8 cellular contexts compared by ENCODE assay signal in the genomic region with DNA sequence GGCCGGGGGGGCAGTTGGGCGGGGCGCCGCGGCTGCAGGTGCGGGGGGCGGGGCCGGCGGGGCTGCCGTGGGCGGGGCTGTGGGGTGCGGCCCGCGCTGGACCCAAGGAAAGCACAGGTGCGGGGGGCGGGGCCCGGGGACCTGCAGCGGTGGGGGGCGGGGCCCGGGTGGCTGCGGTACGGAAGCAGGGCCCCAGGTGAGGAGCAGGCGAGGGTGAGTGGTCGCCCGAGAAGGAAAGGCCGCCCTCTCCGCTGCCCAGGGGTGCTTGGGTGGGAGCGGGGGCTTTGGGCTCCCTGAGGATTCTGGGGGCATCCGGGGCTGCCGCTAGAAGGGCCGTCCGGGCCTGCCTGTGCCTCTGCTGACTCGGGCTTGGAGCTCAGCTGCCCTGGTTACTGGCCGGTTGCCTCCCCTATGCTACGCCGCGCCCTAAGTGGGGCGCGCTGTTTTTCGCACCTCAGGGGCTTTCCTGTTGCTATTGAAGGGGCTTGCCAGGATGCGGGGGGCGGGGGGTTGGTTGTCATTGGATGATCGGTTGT. TPM values are rescaled to one million over a fixed set of nuclear protein-coding genes. Genes with fewer than 3 reads are reported as not detected.
DNase-seq lines count a peak whose midpoint lies in the region; ATAC-seq, FAIRE-seq and TF ChIP-seq lines count a peak whose summit lies in the region.

No MANE protein-coding gene starts in this region.

- peak; percentile 22 for DNase-seq in NCI-H1092 treated with DMSO at 0.1 percent for 48 hours (lab: John Stamatoyannopoulos, UW)
- no peak for DNase-seq in NCI-H1092 (lab: John Stamatoyannopoulos, UW)
- peak; percentile 17 for DNase-seq in NCI-H146 treated with DMSO at 0.1 percent for 48 hours (lab: John Stamatoyannopoulos, UW; ENCODE audit: unreplicated experiment)
- DNase-seq in activated T-helper 9 cell treated with anti-CD3 and anti-CD28 coated beads, Interleukin-2, amount 50 U/mL, for 16 hours (ENCODE audit: low read depth): peak; percentile 38
- peak in 1 of 2 donors; percentile 41 for DNase-seq in cardiac muscle cell (ENCODE audit: low read depth in 1 of 2, low spot score in 1 of 2)
- peak; percentile 65 for DNase-seq in retina
- DNase-seq in D721Med (ENCODE audit: insufficient read length, low spot score): no peak

- TF ChIP-seq CTCF in cardiac muscle cell (IDR thresholded peaks at IDR 0.05; ENCODE audit: low read depth, low read length): no peak
- no peak for TF ChIP-seq CTCF in D721Med (IDR thresholded peaks at IDR 0.05; ENCODE audit: insufficient read depth, missing control alignments)

- no peaks in the 10 kb centered on the region for H3K9me3 ChIP-seq in cardiac muscle cell (ENCODE audit: low read depth)

- H3K4me1 ChIP-seq in cardiac muscle cell (ENCODE audit: low read depth): peaks cover 3% of the 10 kb centered on the region

- peaks cover 38% of the 10 kb centered on the region for H3K27me3 ChIP-seq in cardiac muscle cell

- no peak for FAIRE-seq in D721Med (lab: Jason Lieb, UNC)

- no peaks in the 10 kb centered on the region for H3K36me3 ChIP-seq in cardiac muscle cell

- no peak for ATAC-seq in GM21528 (IDR thresholded peaks at IDR 0.05; ENCODE audit: low FRiP score, unreplicated experiment)

- H3K27ac ChIP-seq in cardiac muscle cell: no peak overlapping the region

- H3K4me3 ChIP-seq in cardiac muscle cell: peak overlapping the region; percentile 69

RNA-seq across cellular contexts. Expression of a gene that starts 0.8 kb away (rescaled TPM):
- 16.1 and 18.1 TPM in 2 replicates for total RNA-seq in cardiac muscle cell
- 14.1 and 15.7 TPM in 2 replicates for polyA plus RNA-seq in cardiac muscle cell

RNA-seq across cellular contexts. Expression of a gene that starts 54.9 kb away (rescaled TPM):
- 10.9 and 13.0 TPM in 2 replicates for total RNA-seq in cardiac muscle cell
- 4.9 and 8.8 TPM in 2 replicates for polyA plus RNA-seq in cardiac muscle cell

Comparison
In these comparisons a context has a peak if more than half of its experiments do, and no peak if none do; other contexts are left out.
1. DNase-seq: peak in NCI-H1092 treated with DMSO at 0.1 percent for 48 hours (single experiment), NCI-H146 treated with DMSO at 0.1 percent for 48 hours (single experiment), activated T-helper 9 cell treated with anti-CD3 and anti-CD28 coated beads, Interleukin-2, amount 50 U/mL, for 16 hours (single experiment) and retina (single experiment); none in NCI-H1092 (single experiment) and D721Med (single experiment).